8 cellular contexts compared by ENCODE assay signal in genomic region chr11:118437046-118437735, GRCh38. TPM values are rescaled to one million over a fixed set of nuclear protein-coding genes. Genes with fewer than 3 reads are reported as not detected.
DNase-seq lines count a peak whose midpoint lies in the region; ATAC-seq, FAIRE-seq and TF ChIP-seq lines count a peak whose summit lies in the region.

No MANE protein-coding gene starts in this region.

- TF ChIP-seq POLR2A in Peyer's patch (IDR thresholded peaks at IDR 0.05) (no peak), uterus (IDR thresholded peaks at IDR 0.05) (no peak), H54 (IDR thresholded peaks at IDR 0.05; ENCODE audit: low read depth, low read length) (no peak)

- no peaks in the 10 kb centered on the region for H3K9me3 ChIP-seq in Peyer's patch
- no peaks in the 10 kb centered on the region for H3K9me3 ChIP-seq in osteoblast (ENCODE audit: low read depth, low read length)
- no peaks in the 10 kb centered on the region for H3K9me3 ChIP-seq in uterus

- intact Hi-C loops in Right ventricle myocardium superior (cut with DNase I): loop anchor here (5.0 to 10.0 kb wide), 2 partner anchors 35 to 48 kb away; partner anchors contain the start of gene ATP5MG
- intact Hi-C loops in Right ventricle myocardium inferior (cut with DNase I): no loop called here
- intact Hi-C loops in uterus (cut with DNase I; ENCODE audit: low total_unique reads): no loop called here

- TF ChIP-seq CTCF in Peyer's patch (IDR thresholded peaks at IDR 0.05) (no peak), osteoblast (IDR thresholded peaks at IDR 0.05; ENCODE audit: extremely low read depth, low read depth, low read length) (no peak), uterus (IDR thresholded peaks at IDR 0.05) (no peak)

- no peak for FAIRE-seq in H54 (lab: Jason Lieb, UNC)

- H3K4me3 ChIP-seq in Peyer's patch (peak overlapping the region; percentile 92 to 95 (median 94)), osteoblast (ENCODE audit: insufficient read depth, low read length) (peak overlapping the region; percentile 82), uterus (peak overlapping the region; percentile 72 to 82)

- H3K4me1 ChIP-seq in Peyer's patch (peaks cover 0 to 61% (median 3%) of the 10 kb centered on the region in 4 donors), osteoblast (ENCODE audit: insufficient read depth, low read length) (peaks cover 25% of the 10 kb centered on the region), uterus (no peaks in the 10 kb centered on the region)

- H3K27me3 ChIP-seq in Peyer's patch: no peaks in the 10 kb centered on the region
- H3K27me3 ChIP-seq in osteoblast (ENCODE audit: insufficient read depth, low read length): no peaks in the 10 kb centered on the region
- no peaks in the 10 kb centered on the region for H3K27me3 ChIP-seq in uterus

- H3K4me2 ChIP-seq in osteoblast (ENCODE audit: insufficient read depth, low read length): peak overlapping the region; percentile 96

- peaks cover 57% of the 10 kb centered on the region for H3K79me2 ChIP-seq in osteoblast (ENCODE audit: insufficient read depth, low read length)

- no peak for ATAC-seq in Right ventricle myocardium superior (ENCODE audit: poor library complexity)
- ATAC-seq in Right ventricle myocardium inferior: no peak

- H4K20me1 ChIP-seq in osteoblast (ENCODE audit: insufficient read depth, low read length): peaks cover 50% of the 10 kb centered on the region

- peak overlapping the region; percentile 89 to 94 (median 91) for H3K27ac ChIP-seq in Peyer's patch
- H3K27ac ChIP-seq in osteoblast (ENCODE audit: low read depth, low read length): peak overlapping the region; percentile 77
- peak overlapping the region; percentile 98 to 99 for H3K27ac ChIP-seq in uterus

- no peaks in the 10 kb centered on the region for H3K36me3 ChIP-seq in Peyer's patch
- no peaks in the 10 kb centered on the region for H3K36me3 ChIP-seq in osteoblast (ENCODE audit: insufficient read depth, low read length)
- no peaks in the 10 kb centered on the region for H3K36me3 ChIP-seq in uterus

- peak overlapping the region; percentile 32 for H2AFZ ChIP-seq in osteoblast (ENCODE audit: low read length)

- peak; percentile 54 for DNase-seq in Right ventricle myocardium superior
- no peak for DNase-seq in Right ventricle myocardium inferior (ENCODE audit: missing footprints)
- peak; percentile 58 to 75 (median 65) for DNase-seq in Peyer's patch
- peak; percentile 51 for DNase-seq in activated naive CD4-positive, alpha-beta T cell treated with Interleukin-2 at 50 U/mL for 16 hours
- DNase-seq in glomerular visceral epithelial cell (ENCODE audit: extremely low spot score): peak; percentile 50
- peak; percentile 74 for DNase-seq in osteoblast (ENCODE audit: insufficient read length, low spot score, missing footprints)
- peak; percentile 52 to 69 for DNase-seq in uterus
- no peak for DNase-seq in H54 (ENCODE audit: insufficient read length, low spot score)

RNA-seq across cellular contexts. Expression of gene KMT2A, which starts 0.9 kb away (rescaled TPM):
- 23.6 TPM for total RNA-seq in Right ventricle myocardium superior
- 24.3 TPM for total RNA-seq in Right ventricle myocardium inferior
- total RNA-seq in Peyer's patch: 100 to 1,000 TPM in 1 of 4 donors, 10 to 100 TPM in 3; 46.6 to 110 (median 74.3) TPM
- total RNA-seq in osteoblast: 38.4 and 49.5 TPM in 2 replicates
- total RNA-seq in uterus: 100 to 1,000 TPM in 1 of 4 donors, 10 to 100 TPM in 3; 41.0 to 142 (median 73.9) TPM

RNA-seq across cellular contexts. Expression of gene ATP5MG, which starts 35.8 kb away (rescaled TPM):
- total RNA-seq in Right ventricle myocardium superior (748 TPM), Right ventricle myocardium inferior (762 TPM), Peyer's patch (10 to 100 TPM; 38.5 to 89.8 (median 51.6) TPM), osteoblast (25.3 and 31.1 TPM in 2 replicates), uterus (100 to 1,000 TPM in 3 of 4 donors, 10 to 100 TPM in 1; 36.4 to 274 (median 152) TPM)

Comparison
In these comparisons a context has a peak if more than half of its experiments do, and no peak if none do; other contexts are left out.
1. DNase-seq: peak in Right ventricle myocardium superior (single experiment), Peyer's patch (3 of 3), activated naive CD4-positive, alpha-beta T cell treated with Interleukin-2 at 50 U/mL for 16 hours (single experiment), glomerular visceral epithelial cell (single experiment), osteoblast (single experiment) and uterus (2 of 2); none in Right ventricle myocardium inferior (single experiment) and H54 (single experiment).
2. Peak in every context shown above with its lines, with median percentiles within 50 percentile points of each other: H3K27ac ChIP-seq and H3K4me3 ChIP-seq.